16 cellular contexts compared by ENCODE assay signal in genomic region chrX:154092371-154092770, GRCh38. TPM values are rescaled to one million over a fixed set of nuclear protein-coding genes. Genes with fewer than 3 reads are reported as not detected.
A peak's percentile ranks its signal among the peaks of the same experiment; 100 is the strongest.
DNase-seq lines count a peak whose midpoint lies in the region; ATAC-seq and TF ChIP-seq lines count a peak whose summit lies in the region.
"Had no signal": no experiment of that assay in that cellular context is flagged by ENCODE, and none has a peak within 500 bp of the region (broad histone marks: within the 10 kb centered on the region; RNA-seq: fewer than 3 reads in every experiment).

No MANE protein-coding gene starts in this region.

- no peak for TF ChIP-seq CTCF in WERI-Rb-1 (IDR thresholded peaks at IDR 0.05; ENCODE audit: low read depth, low read length)
- TF ChIP-seq CTCF in endodermal cell (conservative IDR thresholded peaks at IDR 0.05) = peak; percentile 27
- no peak for TF ChIP-seq CTCF in stomach (IDR thresholded peaks at IDR 0.05)
- TF ChIP-seq CTCF in vagina (IDR thresholded peaks at IDR 0.05) = no peak
- no peak for TF ChIP-seq CTCF in body of pancreas (IDR thresholded peaks at IDR 0.05)

- TF ChIP-seq EP300 in stomach (IDR thresholded peaks at IDR 0.05) = no peak

- peak overlapping the region; percentile 66 for H3K4me3 Mint-ChIP-seq in activated naive CD4-positive, alpha-beta T cell treated with anti-CD3 and anti-CD28 coated beads, Interleukin-2, amount 50 U/mL, for 24 hours
- H3K4me3 Mint-ChIP-seq in endodermal cell = no peak overlapping the region

- H3K27me3 Mint-ChIP-seq in activated naive CD4-positive, alpha-beta T cell treated with anti-CD3 and anti-CD28 coated beads, Interleukin-2, amount 50 U/mL, for 24 hours = no peaks in the 10 kb centered on the region
- no peaks in the 10 kb centered on the region for H3K27me3 Mint-ChIP-seq in endodermal cell (ENCODE audit: insufficient read depth)

- no peak for DNase-seq in activated naive CD4-positive, alpha-beta T cell treated with anti-CD3 and anti-CD28 coated beads, Interleukin-2, amount 50 U/mL, for 16 hours
- no peak for DNase-seq in WERI-Rb-1
- DNase-seq in endodermal cell = no peak
- DNase-seq in stomach = no peak
- DNase-seq in vagina (ENCODE audit: extremely low spot score in 2 of 2) = no peak
- no peak for DNase-seq in NCI-H1930 (lab: John Stamatoyannopoulos, UW)
- no peak for DNase-seq in body of pancreas
- DNase-seq: DMS 273 treated with DMSO at 0.1 percent for 48 hours; NCI-H1092; NCI-H226; occipital lobe; stimulated activated CD4-positive, alpha-beta T cell treated with anti-CD3 and anti-CD28 coated beads, Interleukin-12 subunit alpha, Interleukin-12 subunit beta, amount 100 ng/mL, for 4 hours had no signal

- H3K4me1 ChIP-seq in endodermal cell (ENCODE audit: control insufficient read depth, insufficient read depth, low read length) (no peaks in the 10 kb centered on the region), stomach (peaks cover 16 to 70% (median 44%) of the 10 kb centered on the region in 4 donors), vagina (peaks cover 48% of the 10 kb centered on the region), body of pancreas (peaks cover 47% of the 10 kb centered on the region)

- WGBS in endodermal cell (ENCODE audit: insufficient coverage in 1 of 2, insufficient read length in 1 of 2), 2 experiments = 86% methylated on average over 5 of the region's 5 CpGs; no CpG with 5 or more reads in 1 of the 2 experiments
- WGBS in stomach, 5 donors = 36 to 55% (median 53%) methylated on average over 5 of the region's 5 CpGs
- WGBS in body of pancreas, 2 donors = 37 to 42% methylated on average over 5 of the region's 5 CpGs

- H3K4me1 Mint-ChIP-seq in activated naive CD4-positive, alpha-beta T cell treated with anti-CD3 and anti-CD28 coated beads, Interleukin-2, amount 50 U/mL, for 24 hours = peaks cover 66% of the 10 kb centered on the region
- peaks cover 48% of the 10 kb centered on the region for H3K4me1 Mint-ChIP-seq in endodermal cell

- TF ChIP-seq POLR2A in stomach (IDR thresholded peaks at IDR 0.05) = no peak
- TF ChIP-seq POLR2A in vagina (IDR thresholded peaks at IDR 0.05) = no peak
- no peak for TF ChIP-seq POLR2A in body of pancreas (IDR thresholded peaks at IDR 0.05)

- H3K36me3 Mint-ChIP-seq in activated naive CD4-positive, alpha-beta T cell treated with anti-CD3 and anti-CD28 coated beads, Interleukin-2, amount 50 U/mL, for 24 hours = peaks cover 7% of the 10 kb centered on the region
- H3K36me3 Mint-ChIP-seq in endodermal cell (ENCODE audit: low read depth) = peaks cover 22% of the 10 kb centered on the region

- H3K4me3 ChIP-seq in WERI-Rb-1 (ENCODE audit: low read depth, low read length) (no peak overlapping the region), endodermal cell (ENCODE audit: low read length) (no peak overlapping the region), stomach (no peak overlapping the region), vagina (no peak overlapping the region), body of pancreas (no peak overlapping the region)
- H3K4me3 ChIP-seq: coronary artery, lower lobe of right lung, tibial nerve had no signal

- no peak for ATAC-seq in body of pancreas

- peak overlapping the region; percentile 69 for H3K27ac Mint-ChIP-seq in activated naive CD4-positive, alpha-beta T cell treated with anti-CD3 and anti-CD28 coated beads, Interleukin-2, amount 50 U/mL, for 24 hours
- peak overlapping the region; percentile 79 for H3K27ac Mint-ChIP-seq in endodermal cell

- peaks cover 17% of the 10 kb centered on the region for H3K27me3 ChIP-seq in WERI-Rb-1 (ENCODE audit: insufficient read depth, low read depth, severe bottlenecking)
- H3K27me3 ChIP-seq in endodermal cell (ENCODE audit: control insufficient read depth, insufficient read depth, low read length, poor library complexity, severe bottlenecking) = no peaks in the 10 kb centered on the region
- H3K27me3 ChIP-seq in stomach = peaks cover 0 to 5% (median 0%) of the 10 kb centered on the region in 3 donors
- H3K27me3 ChIP-seq in vagina = no peaks in the 10 kb centered on the region
- no peaks in the 10 kb centered on the region for H3K27me3 ChIP-seq in body of pancreas
- H3K27me3 ChIP-seq: tibial nerve had no signal

- H3K27ac ChIP-seq in WERI-Rb-1 (peak overlapping the region; percentile 23), endodermal cell (ENCODE audit: low read depth, low read length) (no peak overlapping the region), stomach (peak overlapping the region in 3 of 5 donors; percentile 17 to 47 (median 32)), vagina (no peak overlapping the region), body of pancreas (peak overlapping the region in 2 of 4 donors; percentile 30 to 32)
- H3K27ac ChIP-seq: coronary artery, lower lobe of right lung had no signal

- intact Hi-C loops in stomach (cut with DNase I; ENCODE audit: low total_unique reads) = no loop called here
- intact Hi-C loops in vagina (cut with DNase I) = no loop called here
- intact Hi-C loops in body of pancreas (cut with DNase I) = no loop called here

- H3K36me3 ChIP-seq in WERI-Rb-1 (peaks cover 43% of the 10 kb centered on the region), endodermal cell (ENCODE audit: control insufficient read depth, insufficient read depth, low read length) (peaks cover 9% of the 10 kb centered on the region), stomach (no peaks in the 10 kb centered on the region), vagina (no peaks in the 10 kb centered on the region), body of pancreas (replicated peaks in 1 of 2; ENCODE audit: insufficient read depth in 1 of 2, low read depth in 2 of 2) (no peaks in the 10 kb centered on the region)
- H3K36me3 ChIP-seq: lower lobe of right lung, tibial nerve had no signal

- H3K9ac ChIP-seq in endodermal cell (ENCODE audit: extremely low read depth, low read length, poor library complexity, severe bottlenecking) = no peak overlapping the region

- H3K9me3 ChIP-seq in WERI-Rb-1 (ENCODE audit: severe bottlenecking) (no peaks in the 10 kb centered on the region), endodermal cell (ENCODE audit: control insufficient read depth, low read length) (no peaks in the 10 kb centered on the region), stomach (no peaks in the 10 kb centered on the region), vagina (no peaks in the 10 kb centered on the region), body of pancreas (no peaks in the 10 kb centered on the region)
- H3K9me3 ChIP-seq: lower lobe of right lung, tibial nerve had no signal

- no peaks in the 10 kb centered on the region for H3K9me3 Mint-ChIP-seq in activated naive CD4-positive, alpha-beta T cell treated with anti-CD3 and anti-CD28 coated beads, Interleukin-2, amount 50 U/mL, for 24 hours
- H3K9me3 Mint-ChIP-seq in endodermal cell = peaks cover 50% of the 10 kb centered on the region

RNA-seq across cellular contexts. Expression of gene MECP2, which starts 5.1 kb away (rescaled TPM):
- total RNA-seq in endodermal cell = 10 to 100 TPM; 34.4 to 35.3 TPM
- 29.4 TPM for polyA plus RNA-seq in endodermal cell (2013, experiment 1 of 2)
- polyA plus RNA-seq in endodermal cell (2013, experiment 2 of 2) = 27.3 TPM
- total RNA-seq in stomach = 10 to 100 TPM; 14.5 to 47.9 (median 23.5) TPM
- 10 to 100 TPM; 10.7 to 14.7 (median 11.0) TPM for polyA plus RNA-seq in stomach
- total RNA-seq in vagina = 38.5 TPM
- 10 to 100 TPM; 27.8 to 36.3 TPM for total RNA-seq in body of pancreas

RNA-seq across cellular contexts. Expression of gene OPN1LW, which starts 51.7 kb away (rescaled TPM):
- total RNA-seq in endodermal cell (not detected), stomach (not detected), vagina (not detected), body of pancreas (not detected)
- not detected for polyA plus RNA-seq in endodermal cell (2013, experiment 1 of 2)
- not detected for polyA plus RNA-seq in endodermal cell (2013, experiment 2 of 2)
- polyA plus RNA-seq in stomach = not detected
- total RNA-seq: lower lobe of right lung, occipital lobe, tibial nerve had no signal

Comparison
In these comparisons a context has a peak if more than half of its experiments do, and no peak if none do; other contexts are left out.
1. H3K27ac ChIP-seq: peak in WERI-Rb-1 (single experiment) and stomach (3 of 5); none in endodermal cell (single experiment) and vagina (single experiment).